Comparison of ENCODE assay signal across 24 cellular contexts in the genomic region with DNA sequence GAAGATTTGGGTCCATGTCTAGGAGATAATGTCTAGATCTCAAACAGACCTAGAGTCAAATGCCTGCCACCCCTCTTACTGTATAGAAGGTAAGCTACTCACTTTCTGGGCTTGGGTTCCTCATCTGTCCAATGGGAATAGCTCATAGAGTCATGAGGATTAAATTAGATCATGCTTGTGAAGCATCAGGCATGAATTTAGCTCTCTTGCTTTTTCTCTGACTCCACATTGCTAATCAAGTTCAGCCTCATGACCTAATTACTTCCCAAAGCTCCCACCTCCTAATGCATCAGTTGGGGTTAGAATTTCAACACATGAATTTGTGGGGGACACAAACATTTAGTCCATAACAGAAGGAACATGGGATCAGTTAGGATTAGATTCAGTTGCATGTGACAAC.
"Had no signal": no experiment of that assay in that cellular context is flagged by ENCODE, and none has a peak within 500 bp of the region (broad histone marks: within the 10 kb centered on the region; RNA-seq: fewer than 3 reads in every experiment).

No MANE protein-coding gene starts in this region.

- H3K4me3 ChIP-seq: K562, SJSA1 had no signal

- H3K27ac Mint-ChIP-seq: IgD-negative memory B cell had no signal

- DNase-seq: Kasumi-1, MM.1S, NCI-H1092 treated with DMSO at 0.1 percent for 48 hours, NCI-H1436, NCI-H187, NCI-H2029, NCI-H2081 treated with DMSO at 0.1 percent for 48 hours, NCI-H2171, NCI-H226, NCI-H446, NCI-H510A, NCI-H524 treated with DMSO at 0.1 percent for 48 hours, NCI-H69, NCI-H774, PC-3, Right ventricle myocardium superior, SIG-M5, SK-N-SH, SW 1271 had no signal

- H3K36me3 ChIP-seq: SJSA1 had no signal

- ATAC-seq: K562, Panc1, PC-3 had no signal

- H3K27ac ChIP-seq: KMS-11, SJSA1 had no signal

- H3K4me2 ChIP-seq: KMS-11, SK-N-SH had no signal

- H3K9ac ChIP-seq: KMS-11, SK-N-SH had no signal
